In genomic region chr21:18142639-18143038, GRCh38 we compare ENCODE assay signal across 15 cellular contexts.
DNase-seq lines count a peak whose midpoint lies in the region; ATAC-seq and TF ChIP-seq lines count a peak whose summit lies in the region.
"Had no signal": no experiment of that assay in that cellular context is flagged by ENCODE, and none has a peak within 500 bp of the region (broad histone marks: within the 10 kb centered on the region; RNA-seq: fewer than 3 reads in every experiment).

No MANE protein-coding gene starts in this region.

- no peak for ATAC-seq in upper lobe of right lung
- ATAC-seq: A549, HCT116 had no signal

- no peaks in the 10 kb centered on the region for H3K4me1 ChIP-seq in upper lobe of right lung
- H3K4me1 ChIP-seq: A549, Caco-2 had no signal

- H3K36me3 ChIP-seq in upper lobe of right lung = no peaks in the 10 kb centered on the region

- no peak overlapping the region for H3K4me3 ChIP-seq in upper lobe of right lung
- H3K4me3 ChIP-seq: A549 had no signal

- no peak for TF ChIP-seq CTCF in upper lobe of right lung (IDR thresholded peaks at IDR 0.05)

- DNase-seq in DMS79 treated with DMSO at 0.1 percent for 48 hours (lab: John Stamatoyannopoulos, UW) (peak; percentile 54), NCI-H1417 (lab: John Stamatoyannopoulos, UW) (peak; percentile 44 to 81 (median 68)), NCI-H345 (lab: John Stamatoyannopoulos, UW) (peak; percentile 87), RPMI8226 (peak; percentile 38), activated gamma-delta T cell (lab: John Stamatoyannopoulos, UW) (no peak), NCI-H510A treated with DMSO at 0.1 percent for 48 hours (lab: John Stamatoyannopoulos, UW) (no peak), upper lobe of right lung (no peak)
- no peak for DNase-seq in NK-92 treated with Interleukin-12 subunit alpha and Interleukin-12 subunit beta, amount 100 ng/mL, for 24 hours (lab: John Stamatoyannopoulos, UW)
- DNase-seq: Caco-2, DND-41, GDM1, NCI-H510A, SHP77 treated with DMSO at 0.1 percent for 48 hours had no signal

- intact Hi-C loops in upper lobe of right lung (cut with DNase I) = no loop called here

- no peaks in the 10 kb centered on the region for H3K27me3 ChIP-seq in upper lobe of right lung

- H3K27ac ChIP-seq in upper lobe of right lung = no peak overlapping the region
- H3K27ac ChIP-seq: A549 had no signal

- no peaks in the 10 kb centered on the region for H3K9me3 ChIP-seq in upper lobe of right lung
- H3K9me3 ChIP-seq: A549, Caco-2 had no signal

Comparison
In these comparisons a context has a peak if more than half of its experiments do, and no peak if none do; other contexts are left out.
1. DNase-seq: peak in DMS79 treated with DMSO at 0.1 percent for 48 hours (single experiment), NCI-H1417 (3 of 3), NCI-H345 (single experiment) and RPMI8226 (single experiment); none in NK-92 treated with Interleukin-12 subunit alpha and Interleukin-12 subunit beta, amount 100 ng/mL, for 24 hours (single experiment), activated gamma-delta T cell (single experiment), NCI-H510A treated with DMSO at 0.1 percent for 48 hours (single experiment) and upper lobe of right lung (single experiment).